Comparison of ENCODE assay signal across 13 cellular contexts in genomic region chr6:106536863-106537262, GRCh38.
DNase-seq lines count a peak whose midpoint lies in the region; ATAC-seq and TF ChIP-seq lines count a peak whose summit lies in the region.
"Had no signal": no experiment of that assay in that cellular context is flagged by ENCODE, and none has a peak within 500 bp of the region (broad histone marks: within the 10 kb centered on the region; RNA-seq: fewer than 3 reads in every experiment).

No MANE protein-coding gene starts in this region.

- H3K9me3 ChIP-seq in lower lobe of right lung = no peaks in the 10 kb centered on the region

- H3K27me3 ChIP-seq in H7 (ENCODE audit: control insufficient read depth, insufficient read depth, low read length) (no peaks in the 10 kb centered on the region), lower lobe of right lung (ENCODE audit: low read depth) (no peaks in the 10 kb centered on the region)

- CTCF ChIA-PET in activated B cell treated with CpG ODN at 0.5 μM for 24 hours (lab: Charles Lee) = interaction anchor here (0.9 to 2.1 kb wide), 3 partner anchors 10 to 24 kb away, joined by 5 to 11 read pairs (median 6); no protein-coding TSS in a partner anchor

- H3K4me3 Mint-ChIP-seq in activated B cell treated with CpG ODN at 0.5 μM for 24 hours (peak overlapping the region; percentile 61), naive B cell (peak overlapping the region in 2 of 8 donors; percentile 11 to 44)

- H3K4me1 Mint-ChIP-seq in activated B cell treated with CpG ODN at 0.5 μM for 24 hours = peaks cover 78% of the 10 kb centered on the region
- peaks cover 54 to 68% (median 64%) of the 10 kb centered on the region in 3 donors for H3K4me1 Mint-ChIP-seq in naive B cell

- no peak overlapping the region for H3K27ac ChIP-seq in lower lobe of right lung
- H3K27ac ChIP-seq: WERI-Rb-1 had no signal

- no peaks in the 10 kb centered on the region for H3K27me3 Mint-ChIP-seq in activated B cell treated with CpG ODN at 0.5 μM for 24 hours
- no peaks in the 10 kb centered on the region for H3K27me3 Mint-ChIP-seq in naive B cell

- H3K4me3 ChIP-seq in H7 (ENCODE audit: insufficient read depth, low read depth, low read length) = no peak overlapping the region
- no peak overlapping the region for H3K4me3 ChIP-seq in lower lobe of right lung

- H3K27ac Mint-ChIP-seq in activated B cell treated with CpG ODN at 0.5 μM for 24 hours = peak overlapping the region; percentile 88
- peak overlapping the region; percentile 8 to 87 (median 67) for H3K27ac Mint-ChIP-seq in naive B cell

- H3K36me3 ChIP-seq in H7 (replicated peaks; ENCODE audit: control insufficient read depth, insufficient read depth, low read length) = no peaks in the 10 kb centered on the region
- H3K36me3 ChIP-seq in lower lobe of right lung = peaks cover 18% of the 10 kb centered on the region
- H3K36me3 ChIP-seq: WERI-Rb-1 had no signal

- intact Hi-C loops in activated B cell treated with CpG ODN at 0.5 μM for 24 hours (cut with micrococcal nuclease) = no loop called here
- intact Hi-C loops in lower lobe of right lung (cut with DNase I) = no loop called here

- TF ChIP-seq CTCF in activated B cell treated with CpG ODN at 0.5 μM for 24 hours (IDR thresholded peaks at IDR 0.05) = no peak
- no peak for TF ChIP-seq CTCF in lower lobe of right lung (IDR thresholded peaks at IDR 0.05)

- POLR2A ChIA-PET in activated B cell treated with CpG ODN at 0.5 μM for 24 hours (lab: Charles Lee) = interaction anchor here (0.8 to 2.5 kb wide), 6 partner anchors 10 to 26 kb away, joined by 3 to 14 read pairs (median 10); no protein-coding TSS in a partner anchor

- ATAC-seq in activated CD4-positive, CD25-positive, alpha-beta regulatory T cell treated with anti-CD3 and anti-CD28 coated beads, Interleukin-2, amount 50 U/mL, for 24 hours = peak; percentile 47 to 58
- ATAC-seq in GM19463 (IDR thresholded peaks at IDR 0.05; ENCODE audit: unreplicated experiment) (peak; percentile 47), activated B cell treated with CpG ODN at 0.5 μM for 24 hours (ENCODE audit: low read depth) (no peak), naive B cell (ENCODE audit: low read depth in 2 of 2) (no peak), lower lobe of right lung (no peak)
- ATAC-seq: HepG2 had no signal

- H3K9me3 Mint-ChIP-seq in activated B cell treated with CpG ODN at 0.5 μM for 24 hours = no peaks in the 10 kb centered on the region
- no peaks in the 10 kb centered on the region for H3K9me3 Mint-ChIP-seq in naive B cell

- H3K36me3 Mint-ChIP-seq in activated B cell treated with CpG ODN at 0.5 μM for 24 hours (ENCODE audit: low read depth) (peaks cover 65% of the 10 kb centered on the region), naive B cell (peaks cover 32 to 40% of the 10 kb centered on the region in 2 donors)

- DNase-seq in activated CD4-positive, CD25-positive, alpha-beta regulatory T cell (lab: John Stamatoyannopoulos, UW) = no peak
- DNase-seq in activated B cell treated with CpG ODN at 0.5 μM for 24 hours = no peak
- DNase-seq in naive B cell = no peak
- no peak for DNase-seq in NCI-H1105 treated with DMSO at 0.1 percent for 48 hours (lab: John Stamatoyannopoulos, UW)
- DNase-seq in H7 = no peak
- no peak for DNase-seq in lower lobe of right lung
- DNase-seq: GOT3, mammary epithelial cell, NCI-H1092 treated with DMSO at 0.1 percent for 48 hours, WERI-Rb-1 had no signal

- peaks cover 11% of the 10 kb centered on the region for H3K4me1 ChIP-seq in lower lobe of right lung

Comparison
In these comparisons a context has a peak if more than half of its experiments do, and no peak if none do; other contexts are left out.
1. ATAC-seq: peak in activated CD4-positive, CD25-positive, alpha-beta regulatory T cell treated with anti-CD3 and anti-CD28 coated beads, Interleukin-2, amount 50 U/mL, for 24 hours (2 of 2) and GM19463 (single experiment); none in activated B cell treated with CpG ODN at 0.5 μM for 24 hours (single experiment), naive B cell (0 of 2) and lower lobe of right lung (0 of 2).